Comparison of ENCODE assay signal across 26 cellular contexts in the genomic region with DNA sequence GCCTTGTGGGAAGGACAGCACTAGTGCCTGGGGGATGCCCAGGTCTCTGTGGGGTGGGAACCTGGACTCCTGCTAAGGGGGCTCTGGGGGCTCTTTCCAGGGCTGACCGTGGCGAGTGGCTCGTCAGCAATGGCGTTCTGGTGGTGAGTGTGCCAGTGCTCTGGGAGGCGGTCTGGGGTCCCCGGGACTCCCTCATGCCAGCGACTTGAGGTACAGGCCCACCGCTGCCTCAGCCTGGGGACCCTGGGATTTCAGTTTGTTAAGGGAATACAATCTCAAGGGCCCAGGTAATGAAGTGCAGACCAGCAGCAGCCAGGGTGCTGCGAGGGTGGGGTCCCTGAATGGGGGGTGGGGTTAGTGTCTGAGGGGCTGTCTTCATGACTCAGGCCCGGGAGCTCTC.
"Had no signal": no experiment of that assay in that cellular context is flagged by ENCODE, and none has a peak within 500 bp of the region (broad histone marks: within the 10 kb centered on the region; RNA-seq: fewer than 3 reads in every experiment).

No MANE protein-coding gene starts in this region.

- H3K27ac Mint-ChIP-seq: dendritic cell treated with granulocyte-macrophage colony-stimulating factor and Interleukin-4, amounts not matched to agents 40 ng/mL and 50 ng/mL, for 4 days had no signal

- H3K4me1 Mint-ChIP-seq: endodermal cell had no signal

- H3K27me3 ChIP-seq: colonic mucosa, esophagus squamous epithelium, gastrocnemius medialis, heart right ventricle, left lung had no signal

- H3K9me3 Mint-ChIP-seq: dendritic cell treated with granulocyte-macrophage colony-stimulating factor and Interleukin-4, amounts not matched to agents 40 ng/mL and 50 ng/mL, for 4 days; effector memory CD8-positive, alpha-beta T cell; endodermal cell had no signal

- H3K27me3 Mint-ChIP-seq: dendritic cell treated with granulocyte-macrophage colony-stimulating factor and Interleukin-4, amounts not matched to agents 40 ng/mL and 50 ng/mL, for 4 days; effector memory CD8-positive, alpha-beta T cell had no signal

- ATAC-seq: effector memory CD8-positive, alpha-beta T cell; esophagus mucosa; gastrocnemius medialis; left cardiac atrium; left lung; lower lobe of right lung; mucosa of descending colon had no signal

- H3K4me3 ChIP-seq: colonic mucosa, gastrocnemius medialis, heart right ventricle, left lung, lower lobe of right lung, mucosa of descending colon had no signal

- H3K27ac ChIP-seq: colonic mucosa, epithelial cell of prostate, gastrocnemius medialis, heart right ventricle, left lung, lower lobe of right lung had no signal

- H3K4me3 Mint-ChIP-seq: dendritic cell treated with granulocyte-macrophage colony-stimulating factor and Interleukin-4, amounts not matched to agents 40 ng/mL and 50 ng/mL, for 4 days; effector memory CD8-positive, alpha-beta T cell; endodermal cell had no signal

- FAIRE-seq: endometrium, islet of Langerhans, keratinocyte had no signal

- H3K4me1 ChIP-seq: colonic mucosa had no signal

- H3K36me3 ChIP-seq: colonic mucosa had no signal

- DNase-seq: colonic mucosa; cortex of kidney; effector CD8-positive, alpha-beta T cell; effector memory CD8-positive, alpha-beta T cell; endodermal cell; erythroblast; esophagus squamous epithelium; foreskin fibroblast; foreskin melanocyte; gastrocnemius medialis; glutamatergic neuron; head of caudate nucleus; heart right ventricle; hippocampal formation; left cardiac atrium; left ventricle myocardium superior; lower lobe of right lung; mesendoderm; mucosa of descending colon had no signal

- H3K9me3 ChIP-seq: colonic mucosa, esophagus squamous epithelium, gastrocnemius medialis, heart right ventricle, left lung, lower lobe of right lung, mucosa of descending colon had no signal
